In the genomic region with DNA sequence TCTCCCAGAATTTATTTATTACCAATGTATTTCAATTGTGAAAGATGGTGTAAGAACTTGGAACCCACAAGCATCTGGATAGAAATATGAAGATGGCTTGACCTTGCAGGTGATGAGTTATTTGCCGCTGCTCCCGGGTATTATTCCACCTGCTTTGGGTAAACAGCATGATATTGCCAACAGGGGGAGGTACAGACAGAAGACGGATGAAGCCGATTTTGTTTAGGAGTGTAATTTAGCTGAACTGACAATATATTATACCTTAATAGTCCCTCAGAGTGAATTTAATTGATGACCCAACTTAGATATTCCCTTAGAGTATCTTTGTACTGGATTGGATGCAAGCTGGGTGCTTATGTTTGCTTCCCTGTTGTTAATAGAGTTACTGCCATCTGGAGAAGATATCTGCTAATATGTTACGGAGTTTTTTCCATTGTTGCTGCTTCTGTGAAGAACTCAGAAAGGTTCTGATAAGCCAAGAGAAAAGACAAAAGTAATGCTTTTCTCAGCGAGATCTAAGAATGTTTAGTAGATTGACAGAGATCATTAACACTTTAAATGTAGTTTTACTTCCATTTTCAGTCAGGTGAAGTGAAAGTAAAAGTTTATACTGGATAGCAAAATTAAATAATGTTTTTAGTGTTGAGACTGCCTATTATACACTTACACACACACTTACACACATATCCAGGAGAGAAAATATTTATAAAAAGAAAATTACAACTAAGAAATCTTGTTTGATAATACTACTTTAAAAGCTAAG, we compare ENCODE assay signal across 8 cellular contexts.
DNase-seq lines count a peak whose midpoint lies in the region; ATAC-seq and TF ChIP-seq lines count a peak whose summit lies in the region.

No MANE protein-coding gene starts in this region.

- TF ChIP-seq CTCF in RWPE1 (conservative IDR thresholded peaks at IDR 0.05; ENCODE audit: low read depth) (no peak), GM10248 (IDR thresholded peaks at IDR 0.05; ENCODE audit: control extremely low read depth, extremely low read depth, low read depth, missing control alignments) (no peak), right atrium auricular region (IDR thresholded peaks at IDR 0.05) (no peak)

- H3K4me1 Mint-ChIP-seq in T-helper 2 cell treated with Interferon-gamma antibody and Interleukin-4, amounts not matched to agents 5 μg/mL and 100 μg/mL, for 36 hours (ENCODE audit: low read depth) = no peaks in the 10 kb centered on the region

- H3K36me3 ChIP-seq in right atrium auricular region = no peaks in the 10 kb centered on the region

- no peaks in the 10 kb centered on the region for H3K9me3 Mint-ChIP-seq in T-helper 2 cell treated with Interferon-gamma antibody and Interleukin-4, amounts not matched to agents 5 μg/mL and 100 μg/mL, for 36 hours

- H3K27ac Mint-ChIP-seq in T-helper 2 cell treated with Interferon-gamma antibody and Interleukin-4, amounts not matched to agents 5 μg/mL and 100 μg/mL, for 36 hours = no peak overlapping the region

- no peaks in the 10 kb centered on the region for H3K4me1 ChIP-seq in right atrium auricular region

- no peaks in the 10 kb centered on the region for H3K9me3 ChIP-seq in right atrium auricular region

- peak; percentile 77 for ATAC-seq in HG03103 (IDR thresholded peaks at IDR 0.05; ENCODE audit: low read depth, unreplicated experiment)

- no peak overlapping the region for H3K27ac ChIP-seq in RWPE1
- H3K27ac ChIP-seq in right atrium auricular region = no peak overlapping the region

- H3K4me3 Mint-ChIP-seq in T-helper 2 cell treated with Interferon-gamma antibody and Interleukin-4, amounts not matched to agents 5 μg/mL and 100 μg/mL, for 36 hours = peak overlapping the region; percentile 69

- no peak for DNase-seq in T-helper 2 cell treated with Interferon-gamma antibody and Interleukin-4, amounts not matched to agents 5 μg/mL and 100 μg/mL, for 36 hours (ENCODE audit: low spot score)
- DNase-seq in T-helper 2 cell (no peak), RWPE1 (ENCODE audit: low spot score) (peak; percentile 4), iris pigment epithelial cell (ENCODE audit: low read depth) (peak; percentile 5), retina (no peak), GM10248 (ENCODE audit: extremely low spot score) (no peak), right atrium auricular region (ENCODE audit: low spot score) (no peak)

- no peak overlapping the region for H3K4me3 ChIP-seq in right atrium auricular region

- CTCF ChIA-PET in RWPE1 (lab: Yijun Ruan, JAX) = interaction anchor here (0.5 to 1.1 kb wide), 7 partner anchors 8 to 511 kb away, joined by 3 to 4 read pairs (median 3); no protein-coding TSS in a partner anchor
- CTCF ChIA-PET in GM10248 (lab: Yijun Ruan, JAX) = interaction anchor here (1.1 to 3.2 kb wide), 2 partner anchors 9 to 10 kb away, joined by 3 to 13 read pairs; no protein-coding TSS in a partner anchor

- no peaks in the 10 kb centered on the region for H3K36me3 Mint-ChIP-seq in T-helper 2 cell treated with Interferon-gamma antibody and Interleukin-4, amounts not matched to agents 5 μg/mL and 100 μg/mL, for 36 hours (ENCODE audit: low read depth)

- no peaks in the 10 kb centered on the region for H3K27me3 Mint-ChIP-seq in T-helper 2 cell treated with Interferon-gamma antibody and Interleukin-4, amounts not matched to agents 5 μg/mL and 100 μg/mL, for 36 hours (ENCODE audit: low read depth)

- H3K27me3 ChIP-seq in right atrium auricular region = no peaks in the 10 kb centered on the region

- POLR2A ChIA-PET in RWPE1 (lab: Yijun Ruan, JAX; ENCODE audit: low non-redundant PET) (no interaction called here), GM10248 (lab: Yijun Ruan, JAX) (no interaction called here)

Comparison
In these comparisons a context has a peak if more than half of its experiments do, and no peak if none do; other contexts are left out.
1. DNase-seq: peak in RWPE1 (single experiment) and iris pigment epithelial cell (single experiment); none in T-helper 2 cell treated with Interferon-gamma antibody and Interleukin-4, amounts not matched to agents 5 μg/mL and 100 μg/mL, for 36 hours (single experiment), T-helper 2 cell (0 of 5), retina (single experiment), GM10248 (single experiment) and right atrium auricular region (single experiment).